Comparison of ENCODE assay signal across 9 cellular contexts in genomic region chr2:165401285-165401852, GRCh38.
DNase-seq lines count a peak whose midpoint lies in the region; ATAC-seq, FAIRE-seq and TF ChIP-seq lines count a peak whose summit lies in the region.
"Had no signal": no experiment of that assay in that cellular context is flagged by ENCODE, and none has a peak within 500 bp of the region (broad histone marks: within the 10 kb centered on the region; RNA-seq: fewer than 3 reads in every experiment).

No MANE protein-coding gene starts in this region.

- no peak for FAIRE-seq in bronchial epithelial cell (lab: Jason Lieb, UNC)

- peak; percentile 64 for DNase-seq in CD1c-positive myeloid dendritic cell (ENCODE audit: extremely low spot score)
- peak; percentile 70 for DNase-seq in NCI-H526 treated with DMSO at 0.1 percent for 48 hours (lab: John Stamatoyannopoulos, UW)
- peak; percentile 71 for DNase-seq in bronchial epithelial cell (ENCODE audit: low read depth)
- DNase-seq in lung (ENCODE audit: low spot score), result no peak
- no peak for DNase-seq in hepatic stellate cell (ENCODE audit: low spot score)

- H3K27me3 ChIP-seq in bronchial epithelial cell (ENCODE audit: control insufficient read depth, insufficient read depth, low read length), result no peaks in the 10 kb centered on the region
- H3K27me3 ChIP-seq in lung (ENCODE audit: control insufficient read depth, insufficient read depth), result no peaks in the 10 kb centered on the region
- H3K27me3 ChIP-seq: SJCRH30 had no signal

- TF ChIP-seq POLR2A in GM18505 (IDR thresholded peaks at IDR 0.05; ENCODE audit: borderline replicate concordance, extremely low read depth, insufficient read depth, insufficient read length), result no peak

- WGBS in lung, 2 donors, result 2 to 3% methylated on average over 5 of the region's 5 CpGs

- H3K27ac ChIP-seq in lung (ENCODE audit: low read depth in 1 of 2, low read length in 1 of 2), result no peak overlapping the region
- H3K27ac ChIP-seq: SJCRH30 had no signal

- ATAC-seq in GM18517 (IDR thresholded peaks at IDR 0.05; ENCODE audit: unreplicated experiment), result peak; percentile 80
- ATAC-seq in HG03565 (IDR thresholded peaks at IDR 0.05; ENCODE audit: unreplicated experiment), result peak; percentile 59
- ATAC-seq in lung (ENCODE audit: insufficient read depth, low FRiP score), result no peak
- ATAC-seq in GM18505 (IDR thresholded peaks at IDR 0.05; ENCODE audit: unreplicated experiment), result no peak

- H3K9me3 ChIP-seq in lung (ENCODE audit: control insufficient read depth in 2 of 2, insufficient read depth in 1 of 2, low read length in 1 of 2), result peaks cover 0 to 2% of the 10 kb centered on the region in 2 donors
- H3K9me3 ChIP-seq: SJCRH30 had no signal

- H3K4me3 ChIP-seq in bronchial epithelial cell (ENCODE audit: low read depth, low read length), result no peak overlapping the region
- no peak overlapping the region for H3K4me3 ChIP-seq in lung
- H3K4me3 ChIP-seq: SJCRH30 had no signal

- H3K36me3 ChIP-seq in bronchial epithelial cell (ENCODE audit: control insufficient read depth, insufficient read depth, low read length) (no peaks in the 10 kb centered on the region), lung (ENCODE audit: control insufficient read depth in 2 of 2, insufficient read depth in 2 of 2, low read length in 2 of 2) (no peaks in the 10 kb centered on the region)
- H3K36me3 ChIP-seq: SJCRH30 had no signal

- no peaks in the 10 kb centered on the region for H3K4me1 ChIP-seq in lung (ENCODE audit: control insufficient read depth in 2 of 2, insufficient read depth in 2 of 2, low read length in 2 of 2)
- H3K4me1 ChIP-seq: SJCRH30 had no signal

- TF ChIP-seq CTCF in bronchial epithelial cell (IDR thresholded peaks at IDR 0.05; ENCODE audit: insufficient read depth, low read length, severe bottlenecking), result peak; percentile 48
- TF ChIP-seq CTCF in lung (IDR thresholded peaks at IDR 0.05; ENCODE audit: control extremely low read depth, extremely low read depth), result peak; percentile 60

Comparison
In these comparisons a context has a peak if more than half of its experiments do, and no peak if none do; other contexts are left out.
1. DNase-seq: peak in CD1c-positive myeloid dendritic cell (single experiment), NCI-H526 treated with DMSO at 0.1 percent for 48 hours (single experiment) and bronchial epithelial cell (single experiment); none in lung (single experiment) and hepatic stellate cell (single experiment).
2. ATAC-seq: peak in GM18517 (single experiment) and HG03565 (single experiment); none in lung (single experiment) and GM18505 (single experiment).